In the genomic region with DNA sequence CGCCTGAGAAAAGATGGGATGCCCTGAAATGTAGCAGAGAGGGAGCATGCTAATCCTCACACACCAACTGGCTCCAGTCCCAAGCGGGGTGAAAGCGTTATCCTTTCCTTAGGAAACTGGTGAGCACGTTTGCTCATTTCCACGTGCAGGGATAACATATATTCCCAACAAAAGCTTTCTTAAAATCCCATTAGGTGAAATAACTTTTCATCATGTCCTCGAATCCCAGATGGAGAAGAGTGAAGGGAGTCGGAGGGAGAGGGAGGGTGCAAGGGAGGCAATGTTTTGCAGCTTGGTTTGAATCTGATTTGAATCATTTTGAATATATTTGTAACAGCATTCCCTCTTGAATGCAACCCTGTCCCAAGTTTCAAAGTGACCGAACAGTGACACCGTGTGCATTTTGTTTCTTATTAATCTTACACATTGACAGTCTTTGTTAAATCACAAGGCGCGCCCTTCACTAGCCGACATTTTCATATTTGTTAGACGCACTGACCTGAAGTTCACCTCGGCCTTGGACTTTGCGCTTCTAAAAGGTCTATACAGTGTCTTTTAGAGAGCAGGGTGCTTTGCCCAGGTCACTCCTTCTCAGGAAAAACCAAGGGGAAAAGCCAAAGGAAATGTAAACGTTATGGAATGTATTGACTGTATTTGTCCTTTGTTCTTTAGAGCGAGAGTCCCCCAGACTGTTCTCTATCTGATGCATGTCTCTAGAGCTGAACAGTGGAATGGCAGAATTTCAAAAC, we compare ENCODE assay signal across 1 cellular context.
TF ChIP-seq lines count a peak whose summit lies in the region.

No MANE protein-coding gene starts in this region.

TF ChIP-seq in A549, 52 proteins besides CTCF, POLR2A, EP300 and RAD21 (continued from another document):
- TF ChIP-seq RARB (CRISPR knock-in tag; IDR thresholded peaks at IDR 0.05), result no peak
